ENCODE assay signal across 8 cellular contexts in the genomic region with DNA sequence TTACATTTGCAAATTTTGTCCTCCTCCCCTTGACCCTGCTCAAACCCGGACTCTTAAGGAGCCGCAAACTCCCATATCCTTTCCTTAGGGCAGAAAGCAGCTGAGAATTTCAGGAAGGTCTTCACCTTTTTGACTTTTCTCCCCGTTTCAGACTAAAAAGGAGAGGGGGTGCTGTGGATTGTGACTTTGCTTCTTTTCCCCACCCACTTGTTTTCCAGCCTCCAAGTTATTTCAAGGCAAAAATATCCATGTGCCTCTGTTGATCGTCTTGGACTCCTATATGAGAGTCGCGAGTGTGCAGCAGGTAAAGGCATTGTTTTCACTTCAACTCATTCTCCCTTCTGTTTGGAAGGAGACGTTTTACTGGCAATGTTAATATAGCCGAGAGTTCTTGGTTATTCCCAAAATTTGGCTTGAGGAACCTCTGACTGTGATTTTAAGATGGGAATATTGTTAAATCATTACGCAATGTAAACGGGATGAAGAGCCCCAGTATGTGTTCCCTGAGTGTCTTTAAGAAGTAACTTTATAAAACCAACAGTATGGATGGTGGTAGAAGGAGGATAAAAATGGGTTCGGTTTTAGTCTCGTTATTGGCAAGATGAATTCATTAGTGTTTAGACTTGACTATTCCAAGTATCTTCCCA. TPM values are rescaled to one million over a fixed set of nuclear protein-coding genes. Genes with fewer than 3 reads are reported as not detected.
DNase-seq lines count a peak whose midpoint lies in the region; ATAC-seq and TF ChIP-seq lines count a peak whose summit lies in the region.

No MANE protein-coding gene starts in this region.

- POLR2A ChIA-PET in activated CD4-positive, alpha-beta memory T cell treated with anti-CD3 and anti-CD28 coated beads for 36 hours (lab: Charles Lee): no interaction called here

- peaks cover 11% of the 10 kb centered on the region for H3K4me1 Mint-ChIP-seq in activated CD4-positive, alpha-beta memory T cell treated with anti-CD3 and anti-CD28 coated beads for 36 hours (ENCODE audit: low read depth)
- no peaks in the 10 kb centered on the region for H3K4me1 Mint-ChIP-seq in glutamatergic neuron (ENCODE audit: low read depth, unreplicated experiment)

- CTCF ChIA-PET in activated CD4-positive, alpha-beta memory T cell treated with anti-CD3 and anti-CD28 coated beads for 36 hours (lab: Charles Lee): no interaction called here

- no peaks in the 10 kb centered on the region for H3K36me3 ChIP-seq in GM06990 (ENCODE audit: control insufficient read depth, insufficient read depth, low read length)

- peaks cover 2% of the 10 kb centered on the region for H3K36me3 Mint-ChIP-seq in activated CD4-positive, alpha-beta memory T cell treated with anti-CD3 and anti-CD28 coated beads for 36 hours
- no peaks in the 10 kb centered on the region for H3K36me3 Mint-ChIP-seq in glutamatergic neuron (ENCODE audit: unreplicated experiment)

- no peak for TF ChIP-seq CTCF in GM06990 (IDR thresholded peaks at IDR 0.05; ENCODE audit: insufficient read depth, low read length, poor library complexity, severe bottlenecking)
- TF ChIP-seq CTCF in glutamatergic neuron (IDR thresholded peaks at IDR 0.05; ENCODE audit: partially characterized antibody, unreplicated experiment): no peak

- H3K27me3 Mint-ChIP-seq in activated CD4-positive, alpha-beta memory T cell treated with anti-CD3 and anti-CD28 coated beads for 36 hours: peaks cover 35% of the 10 kb centered on the region
- peaks cover 7% of the 10 kb centered on the region for H3K27me3 Mint-ChIP-seq in glutamatergic neuron (ENCODE audit: unreplicated experiment)

- intact Hi-C loops in activated CD4-positive, alpha-beta memory T cell treated with anti-CD3 and anti-CD28 coated beads for 36 hours (cut with micrococcal nuclease): loop anchor here (5.0 kb wide), 1 partner anchor 73 kb away; no protein-coding TSS in a partner anchor

- no peak for ATAC-seq in GM21576 (IDR thresholded peaks at IDR 0.05; ENCODE audit: unreplicated experiment)

- no peaks in the 10 kb centered on the region for H3K9me3 Mint-ChIP-seq in activated CD4-positive, alpha-beta memory T cell treated with anti-CD3 and anti-CD28 coated beads for 36 hours
- H3K9me3 Mint-ChIP-seq in glutamatergic neuron (ENCODE audit: unreplicated experiment): peaks cover 3% of the 10 kb centered on the region

- no peaks in the 10 kb centered on the region for H3K27me3 ChIP-seq in GM06990 (replicated peaks; ENCODE audit: control insufficient read depth, insufficient read depth, low read length)

- peak overlapping the region; percentile 69 for H3K4me3 ChIP-seq in GM06990 (replicated peaks; ENCODE audit: low read depth, low read length)

- H3K4me3 Mint-ChIP-seq in activated CD4-positive, alpha-beta memory T cell treated with anti-CD3 and anti-CD28 coated beads for 36 hours: peak overlapping the region; percentile 44
- peak overlapping the region; percentile 84 for H3K4me3 Mint-ChIP-seq in glutamatergic neuron (ENCODE audit: unreplicated experiment)

- H3K27ac Mint-ChIP-seq in activated CD4-positive, alpha-beta memory T cell treated with anti-CD3 and anti-CD28 coated beads for 36 hours: no peak overlapping the region
- H3K27ac Mint-ChIP-seq in glutamatergic neuron (ENCODE audit: unreplicated experiment): no peak overlapping the region

- no peak for DNase-seq in GM06990 (ENCODE audit: extremely low read depth, insufficient read length)
- no peak for DNase-seq in activated CD4-positive, alpha-beta memory T cell treated with anti-CD3 and anti-CD28 coated beads for 36 hours
- DNase-seq in glutamatergic neuron: no peak
- peak; percentile 24 for DNase-seq in renal cortical epithelial cell (ENCODE audit: low read depth)
- DNase-seq in NCI-H2227 treated with DMSO at 0.1 percent for 48 hours (lab: John Stamatoyannopoulos, UW): no peak
- DNase-seq in dedifferentiated amniotic fluid mesenchymal stem cell (ENCODE audit: extremely low spot score): no peak
- DNase-seq in midbrain (lab: John Stamatoyannopoulos, UW): no peak

RNA-seq across cellular contexts. Expression of a gene that starts 0.7 kb away (rescaled TPM):
- under 1 TPM in 1 of 2 experiments, not detected in 1; 0.21 TPM for total RNA-seq in activated CD4-positive, alpha-beta memory T cell treated with anti-CD3 and anti-CD28 coated beads for 36 hours
- not detected for total RNA-seq in glutamatergic neuron (ENCODE audit: unreplicated experiment)
- 5.6 and 22.4 TPM in 2 replicates for total RNA-seq in renal cortical epithelial cell
